Comparison of ENCODE assay signal across 9 cellular contexts in genomic region chr2:111054791-111055627, GRCh38.
A peak's percentile ranks its signal among the peaks of the same experiment; 100 is the strongest.
DNase-seq lines count a peak whose midpoint lies in the region; ATAC-seq and TF ChIP-seq lines count a peak whose summit lies in the region.
"Had no signal": no experiment of that assay in that cellular context is flagged by ENCODE, and none has a peak within 500 bp of the region (broad histone marks: within the 10 kb centered on the region; RNA-seq: fewer than 3 reads in every experiment).

No MANE protein-coding gene starts in this region.

- H3K4me1 Mint-ChIP-seq in neural crest cell: peaks cover 15% of the 10 kb centered on the region

- H3K4me3 ChIP-seq in stomach: no peak overlapping the region

- peaks cover 0 to 10% (median 0%) of the 10 kb centered on the region in 3 donors for H3K27me3 ChIP-seq in stomach

- no peak for TF ChIP-seq EP300 in stomach (IDR thresholded peaks at IDR 0.05)

- no peaks in the 10 kb centered on the region for H3K36me3 ChIP-seq in stomach

- no peaks in the 10 kb centered on the region for H3K4me1 ChIP-seq in stomach

- WGBS in stomach, 5 donors: 80 to 88% (median 84%) methylated on average over 8 of the region's 8 CpGs

- no peaks in the 10 kb centered on the region for H3K36me3 Mint-ChIP-seq in neural crest cell (ENCODE audit: low read depth)

- H3K27ac Mint-ChIP-seq in neural crest cell (ENCODE audit: unreplicated experiment): peak overlapping the region; percentile 91

- ATAC-seq in GM18511 (IDR thresholded peaks at IDR 0.05; ENCODE audit: unreplicated experiment): peak; percentile 74
- ATAC-seq in GM21528 (IDR thresholded peaks at IDR 0.05; ENCODE audit: low FRiP score, unreplicated experiment): peak; percentile 51
- ATAC-seq in HG02970 (IDR thresholded peaks at IDR 0.05; ENCODE audit: low FRiP score, unreplicated experiment): no peak

- no peak overlapping the region for H3K4me3 Mint-ChIP-seq in neural crest cell

- TF ChIP-seq CTCF in neural crest cell (conservative IDR thresholded peaks at IDR 0.05) (no peak), stomach (IDR thresholded peaks at IDR 0.05) (no peak)

- DNase-seq in NCI-H2029 treated with DMSO at 0.1 percent for 48 hours (lab: John Stamatoyannopoulos, UW) (peak; percentile 78), neural crest cell (ENCODE audit: low read depth, low spot score) (no peak), GM19238 (ENCODE audit: insufficient read length, low spot score) (no peak), caudate nucleus (lab: John Stamatoyannopoulos, UW) (no peak), stomach (no peak)

- H3K9me3 Mint-ChIP-seq in neural crest cell: peaks cover 3% of the 10 kb centered on the region

- H3K27ac ChIP-seq in caudate nucleus (ENCODE audit: low read depth, low read length) (no peak overlapping the region), stomach (no peak overlapping the region)
- H3K27ac ChIP-seq: VCaP had no signal

- intact Hi-C loops in stomach (cut with DNase I; ENCODE audit: low total_unique reads): no loop called here

- TF ChIP-seq POLR2A in stomach (IDR thresholded peaks at IDR 0.05): no peak

- H3K27me3 Mint-ChIP-seq in neural crest cell (ENCODE audit: low read depth): no peaks in the 10 kb centered on the region

- peaks cover 0 to 2% (median 0%) of the 10 kb centered on the region in 4 donors for H3K9me3 ChIP-seq in stomach
